Comparison of ENCODE assay signal across 11 cellular contexts in genomic region chr11:121841487-121842167, GRCh38.
DNase-seq lines count a peak whose midpoint lies in the region; ATAC-seq and TF ChIP-seq lines count a peak whose summit lies in the region.
"Had no signal": no experiment of that assay in that cellular context is flagged by ENCODE, and none has a peak within 500 bp of the region (broad histone marks: within the 10 kb centered on the region; RNA-seq: fewer than 3 reads in every experiment).

No MANE protein-coding gene starts in this region.

- H2BK15ac ChIP-seq in IMR-90 (ENCODE audit: low read depth, low read length), result no peak overlapping the region
- no peak overlapping the region for H2BK15ac ChIP-seq in mesendoderm (replicated peaks; ENCODE audit: low read depth)

- no peaks in the 10 kb centered on the region for H3K9me3 ChIP-seq in IMR-90 (ENCODE audit: control insufficient read depth, insufficient read depth, low read length)

- POLR2A ChIA-PET in IMR-90 (lab: Charles Lee; ENCODE audit: unreplicated experiment) (no interaction called here), HEK293T (lab: Yijun Ruan, JAX) (no interaction called here)

- TF ChIP-seq CTCF in IMR-90 (conservative IDR thresholded peaks at IDR 0.05; ENCODE audit: low read depth, low read length), result no peak

- no peak overlapping the region for H2AK9ac ChIP-seq in IMR-90 (replicated peaks; ENCODE audit: low read depth, low read length, poor library complexity)

- H4K91ac ChIP-seq in IMR-90 (ENCODE audit: insufficient read depth, low read depth, low read length), result no peak overlapping the region

- in situ Hi-C loops in IMR-90 (cut with MboI; ENCODE audit: low sequenced_read_pairs), result no loop called here

- no TSS peak for BruUV-seq in IMR-90 (replicated peaks; lab: Mats Ljungman, UMichigan)

- H3K9ac ChIP-seq in IMR-90 (ENCODE audit: low read depth, low read length), result no peak overlapping the region
- no peak overlapping the region for H3K9ac ChIP-seq in mesendoderm (ENCODE audit: low read length)

- peak overlapping the region; percentile 81; the same call in 1 of the 2 replicates for H2BK20ac ChIP-seq in IMR-90 (ENCODE audit: low read depth, low read length)

- H3K36me3 ChIP-seq in IMR-90 (ENCODE audit: control insufficient read depth, insufficient read depth, low read length) (no peaks in the 10 kb centered on the region), mesendoderm (ENCODE audit: control insufficient read depth, insufficient read depth, low read length) (no peaks in the 10 kb centered on the region)

- H3K27ac ChIP-seq in IMR-90 (ENCODE audit: insufficient read depth, low read length) (no peak overlapping the region), mesendoderm (ENCODE audit: low read depth, low read length) (no peak overlapping the region)

- H3K4ac ChIP-seq in IMR-90 (ENCODE audit: low read depth, low read length) (no peak overlapping the region; the same call in 1 of the 2 replicates), mesendoderm (ENCODE audit: low read depth, low read length) (no peak overlapping the region)

- H2AK5ac ChIP-seq in IMR-90 (ENCODE audit: low read depth, low read length) (0 out of 2 replicates have a peak overlapping the region, but pooled peaks have one; percentile 2), mesendoderm (ENCODE audit: low read length) (no peak overlapping the region)

- peak overlapping the region; percentile 21; the same call in 1 of the 2 replicates for H2BK120ac ChIP-seq in IMR-90 (ENCODE audit: low read depth, low read length)
- no peak overlapping the region for H2BK120ac ChIP-seq in mesendoderm (ENCODE audit: low read depth, low read length)

- H3K14ac ChIP-seq in IMR-90 (replicated peaks; ENCODE audit: low read depth, low read length), result no peak overlapping the region

- no peaks in the 10 kb centered on the region for H3K79me1 ChIP-seq in IMR-90 (ENCODE audit: low read depth in 1 of 2, low read length in 2 of 2)
- no peaks in the 10 kb centered on the region for H3K79me1 ChIP-seq in mesendoderm (ENCODE audit: low read length)

- H3K4me1 ChIP-seq in IMR-90 (ENCODE audit: control insufficient read depth, insufficient read depth, low read length) (peaks cover 2% of the 10 kb centered on the region; the same call in 1 of the 2 replicates), mesendoderm (ENCODE audit: control insufficient read depth, low read depth, low read length) (no peaks in the 10 kb centered on the region)

- H3K9me1 ChIP-seq in IMR-90 (ENCODE audit: insufficient read depth, low read length), result no peaks in the 10 kb centered on the region

- ATAC-seq in IMR-90 (ENCODE audit: low read depth), result peak; percentile 96
- ATAC-seq: activated T-cell treated with anti-CD3 and anti-CD28 coated beads, Interleukin-2, amount 50 U/mL, for 4 hours had no signal

- H3K18ac ChIP-seq in IMR-90 (ENCODE audit: low read depth, low read length), result no peak overlapping the region
- no peak overlapping the region for H3K18ac ChIP-seq in mesendoderm (ENCODE audit: low read length)

- H3K23ac ChIP-seq in IMR-90 (ENCODE audit: low read depth, low read length) (no peak overlapping the region), mesendoderm (ENCODE audit: low read length) (no peak overlapping the region)

- CTCF ChIA-PET in IMR-90 (lab: Yijun Ruan, JAX), result no interaction called here
- CTCF ChIA-PET in HEK293T (lab: Yijun Ruan, JAX), result no interaction called here

- H4K5ac ChIP-seq in IMR-90 (ENCODE audit: low read depth, low read length), result no peak overlapping the region
- no peak overlapping the region for H4K5ac ChIP-seq in mesendoderm (ENCODE audit: low read length)

- H3K79me2 ChIP-seq in mesendoderm (ENCODE audit: control insufficient read depth, insufficient read depth, low read length), result no peaks in the 10 kb centered on the region

- no peak for TF ChIP-seq POLR2A in IMR-90 (IDR thresholded peaks at IDR 0.05; ENCODE audit: low read depth, low read length)

- H4K20me1 ChIP-seq in IMR-90 (ENCODE audit: insufficient read depth, low read length), result no peaks in the 10 kb centered on the region

- no peak for TF ChIP-seq RAD21 in IMR-90 (IDR thresholded peaks at IDR 0.05; ENCODE audit: low read length)

- 20% methylated on average over 2 of the region's 5 CpGs; no CpG with 5 or more reads in 1 of the 2 experiments for WGBS in IMR-90 (ENCODE audit: extremely low coverage in 2 of 2, insufficient read length in 1 of 2), 2 experiments
- no CpG with 5 or more reads among the region's 5 CpGs for WGBS in mesendoderm (ENCODE audit: extremely low coverage, insufficient coverage, low lambda C conversion rate)

- dilution Hi-C loops in IMR-90 (cut with HindIII; ENCODE audit: low sequenced_read_pairs, unreplicated experiment), result no loop called here

- no peak overlapping the region for H3K4me3 ChIP-seq in IMR-90 (ENCODE audit: insufficient read depth, low read depth, low read length)
- no peak overlapping the region for H3K4me3 ChIP-seq in mesendoderm (ENCODE audit: low read length)

- peak overlapping the region; percentile 1 for H2BK5ac ChIP-seq in IMR-90 (ENCODE audit: low read depth, low read length, poor library complexity, severe bottlenecking)
- no peak overlapping the region for H2BK5ac ChIP-seq in mesendoderm (ENCODE audit: low read length)

- intact Hi-C loops in IMR-90 (cut with micrococcal nuclease), result no loop called here

- peak overlapping the region in 1 of 2 experiments; percentile 49; a peak in 2 of 4 replicates for H4K8ac ChIP-seq in IMR-90 (ENCODE audit: low read depth in 2 of 2, low read length in 2 of 2)
- H4K8ac ChIP-seq in mesendoderm (ENCODE audit: low read depth, low read length), result no peak overlapping the region

- H3K27me3 ChIP-seq in IMR-90 (ENCODE audit: control insufficient read depth, insufficient read depth, low read length) (no peaks in the 10 kb centered on the region), mesendoderm (ENCODE audit: insufficient read depth, low read length, poor library complexity) (no peaks in the 10 kb centered on the region)

- H3K4me2 ChIP-seq in IMR-90 (ENCODE audit: low read depth, low read length) (0 out of 2 replicates have a peak overlapping the region, but pooled peaks have one; percentile 3), mesendoderm (ENCODE audit: low read length) (no peak overlapping the region)

- peak; percentile 84 for DNase-seq in AG08395 (ENCODE audit: low spot score)
- peak; percentile 83 for DNase-seq in IMR-90
- DNase-seq in dermis blood vessel endothelial cell, result peak; percentile 84
- peak; percentile 16 for DNase-seq in mesendoderm
- no peak for DNase-seq in NCI-H2029 treated with DMSO at 0.1 percent for 48 hours (lab: John Stamatoyannopoulos, UW)
- DNase-seq in HEK293T (ENCODE audit: extremely low spot score), result no peak
- no peak for DNase-seq in activated gamma-delta T cell (lab: John Stamatoyannopoulos, UW)
- no peak for DNase-seq in occipital lobe (lab: John Stamatoyannopoulos, UW)
- DNase-seq: activated T-cell treated with anti-CD3 and anti-CD28 coated beads, Interleukin-2, amount 50 U/mL, for 4 hours; Kasumi-1; NCI-H2227 treated with DMSO at 0.1 percent for 48 hours had no signal

- H2AFZ ChIP-seq in IMR-90 (replicated peaks; ENCODE audit: low read length, poor library complexity), result peak overlapping the region; percentile 64

- H3K56ac ChIP-seq in IMR-90 (ENCODE audit: extremely low read depth, insufficient read depth, low read length) (no peak overlapping the region), mesendoderm (ENCODE audit: low read length) (no peak overlapping the region)

TF ChIP-seq in IMR-90, 13 proteins besides CTCF, POLR2A, EP300 and RAD21:
- no peak for TF ChIP-seq ELK1 (IDR thresholded peaks at IDR 0.05; ENCODE audit: borderline replicate concordance, low read depth, low read length)
- peak; percentile 2; the same call in 1 of the 2 replicates for TF ChIP-seq CEBPB (IDR thresholded peaks at IDR 0.05; ENCODE audit: low read depth, low read length)
TF ChIP-seq in IMR-90: peak in this region for 1.

TF ChIP-seq in HEK293T, 16 proteins besides CTCF, POLR2A, EP300 and RAD21:
- no peak for TF ChIP-seq CTBP1 (IDR thresholded peaks at IDR 0.05; ENCODE audit: borderline replicate concordance)
- TF ChIP-seq FOXA1 (IDR thresholded peaks at IDR 0.05), result no peak
- TF ChIP-seq SP1 (IDR thresholded peaks at IDR 0.05), result no peak
- TF ChIP-seq ARNT (IDR thresholded peaks at IDR 0.05), result no peak
- no peak for TF ChIP-seq NFRKB (IDR thresholded peaks at IDR 0.05)
- TF ChIP-seq LEF1 (IDR thresholded peaks at IDR 0.05; ENCODE audit: borderline replicate concordance), result no peak
- no peak for TF ChIP-seq ZNF384 (IDR thresholded peaks at IDR 0.05)
- no peak for TF ChIP-seq FOXM1 (IDR thresholded peaks at IDR 0.05; ENCODE audit: borderline replicate concordance)
- TF ChIP-seq FOXK2 (IDR thresholded peaks at IDR 0.05), result no peak
- no peak for TF ChIP-seq SUZ12 (IDR thresholded peaks at IDR 0.05)
- no peak for TF ChIP-seq L3MBTL2 (conservative IDR thresholded peaks at IDR 0.05)
- no peak for TF ChIP-seq HDGF (IDR thresholded peaks at IDR 0.05; ENCODE audit: borderline replicate concordance)
- TF ChIP-seq ELF4 (IDR thresholded peaks at IDR 0.05), result no peak
- TF ChIP-seq TARDBP (IDR thresholded peaks at IDR 0.05), result no peak
- no peak for TF ChIP-seq PKNOX1 (IDR thresholded peaks at IDR 0.05)
- TF ChIP-seq BHLHE40 (IDR thresholded peaks at IDR 0.05; ENCODE audit: borderline replicate concordance), result no peak

Comparison
In these comparisons a context has a peak if more than half of its experiments do, and no peak if none do; other contexts are left out.
1. DNase-seq: peak in AG08395 (single experiment), IMR-90 (single experiment), dermis blood vessel endothelial cell (single experiment) and mesendoderm (single experiment); none in NCI-H2029 treated with DMSO at 0.1 percent for 48 hours (single experiment), HEK293T (single experiment), activated gamma-delta T cell (single experiment) and occipital lobe (single experiment).